ENCODE assay signal across 7 cellular contexts in the genomic region with DNA sequence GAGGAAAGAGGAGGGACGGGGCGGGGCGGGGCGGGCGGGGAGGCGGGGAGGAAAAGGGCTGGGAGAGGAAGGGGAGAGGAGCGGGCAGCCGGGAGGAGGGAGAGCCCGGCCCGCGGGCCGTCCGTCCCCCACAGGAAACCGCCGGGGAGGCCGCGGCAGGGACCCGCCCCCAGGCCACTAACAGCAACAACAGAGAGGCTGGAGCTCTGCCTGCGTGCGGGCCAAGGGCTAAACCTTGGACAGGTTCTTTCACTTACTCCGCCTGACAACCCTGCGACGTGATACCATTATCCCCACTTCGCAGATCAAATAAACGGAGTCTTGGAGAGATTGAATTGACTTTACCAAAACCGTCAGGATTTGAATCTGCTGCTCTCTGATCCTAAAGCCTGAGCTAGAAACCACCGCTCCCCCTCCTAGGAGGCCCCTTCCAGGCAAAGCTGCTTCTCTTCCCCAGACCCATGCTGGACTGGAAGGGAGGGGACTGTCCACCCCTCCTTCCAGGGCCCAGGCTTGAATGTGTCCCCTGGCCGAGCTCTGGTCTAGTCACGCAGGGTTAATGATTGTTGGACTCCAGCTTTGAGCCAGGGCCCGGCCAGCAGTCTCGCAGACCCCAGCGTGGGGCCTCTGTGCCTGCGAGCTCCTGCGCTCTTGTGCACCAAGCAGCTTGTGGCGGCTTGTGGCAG. TPM values are rescaled to one million over a fixed set of nuclear protein-coding genes. Genes with fewer than 3 reads are reported as not detected.
DNase-seq lines count a peak whose midpoint lies in the region; ATAC-seq, FAIRE-seq and TF ChIP-seq lines count a peak whose summit lies in the region.

A gene with protein sequence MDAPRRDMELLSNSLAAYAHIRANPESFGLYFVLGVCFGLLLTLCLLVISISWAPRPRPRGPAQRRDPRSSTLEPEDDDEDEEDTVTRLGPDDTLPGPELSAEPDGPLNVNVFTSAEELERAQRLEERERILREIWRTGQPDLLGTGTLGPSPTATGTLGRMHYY (minus strand): TSS at position 10 of the 686 bp plus-strand sequence. CDS start 608 bp downstream, outside the sequence.

- TF ChIP-seq CTCF in GM06990 (IDR thresholded peaks at IDR 0.05; ENCODE audit: insufficient read depth, low read length, poor library complexity, severe bottlenecking) (no peak), HL-60 (IDR thresholded peaks at IDR 0.05; ENCODE audit: insufficient read depth, low read length) (no peak), kidney (IDR thresholded peaks at IDR 0.05; ENCODE audit: borderline replicate concordance, extremely low read depth, insufficient read depth) (no peak)

- H3K36me3 Mint-ChIP-seq in T-helper 17 cell (ENCODE audit: low read depth): no peaks in the 10 kb centered on the region

- H3K27ac Mint-ChIP-seq in T-helper 17 cell: no peak within 1 kb of the TSS

- H3K27me3 ChIP-seq in GM06990 (replicated peaks; ENCODE audit: control insufficient read depth, insufficient read depth, low read length): no peaks in the 10 kb centered on the region
- H3K27me3 ChIP-seq in HL-60 (ENCODE audit: insufficient read depth, poor library complexity, severe bottlenecking): peaks cover 9% of the 10 kb centered on the region

- DNase-seq in GM06990 (ENCODE audit: extremely low read depth, insufficient read length) (peak; percentile 46), HL-60 (ENCODE audit: low read depth in 1 of 2, low spot score in 1 of 2) (peak in 1 of 2 experiments; percentile 66), T-helper 17 cell (peak in 2 of 3 donors; percentile 46 to 52), cerebellum (ENCODE audit: low spot score) (peak; percentile 25), kidney (peak; percentile 95)
- peak; percentile 42 for DNase-seq in stimulated activated CD4-positive, alpha-beta T cell treated with anti-CD3 and anti-CD28 coated beads, Interleukin-4, amount 100 ng/mL, for 1 hour

- H3K36me3 ChIP-seq in GM06990 (ENCODE audit: control insufficient read depth, insufficient read depth, low read length) (no peaks in the 10 kb centered on the region), kidney (ENCODE audit: control insufficient read depth in 1 of 2, insufficient read depth in 2 of 2, low read length in 2 of 2) (no peaks in the 10 kb centered on the region)

- H3K9me3 ChIP-seq in T-helper 17 cell (ENCODE audit: control insufficient read depth, low read length, poor library complexity, severe bottlenecking): no peaks in the 10 kb centered on the region
- no peaks in the 10 kb centered on the region for H3K9me3 ChIP-seq in kidney (ENCODE audit: control insufficient read depth in 1 of 2, low read length in 2 of 2)

- H3K27ac ChIP-seq in HL-60 (replicated peaks) (no peak within 1 kb of the TSS), kidney (ENCODE audit: low read depth in 2 of 2, low read length in 2 of 2) (peak within 1 kb of the TSS; percentile 71 to 89)

- H3K4me3 Mint-ChIP-seq in T-helper 17 cell: peak within 1 kb of the TSS; percentile 87

- peaks cover 30% of the 10 kb centered on the region for H3K4me1 Mint-ChIP-seq in T-helper 17 cell

- H3K4me1 ChIP-seq in kidney (ENCODE audit: control insufficient read depth in 1 of 2, insufficient read depth in 1 of 2, low read depth in 1 of 2, low read length in 2 of 2): peaks cover 13 to 17% of the 10 kb centered on the region in 2 donors

- no peak for FAIRE-seq in kidney (lab: Jason Lieb, UNC)

- no peaks in the 10 kb centered on the region for H3K27me3 Mint-ChIP-seq in T-helper 17 cell

- H3K9ac ChIP-seq in kidney (ENCODE audit: low read length in 2 of 2): peak within 1 kb of the TSS; percentile 54 to 79

- H3K4me3 ChIP-seq in GM06990 (replicated peaks; ENCODE audit: low read depth, low read length) (peak within 1 kb of the TSS; percentile 63), HL-60 (replicated peaks; ENCODE audit: insufficient read depth, low read length) (peak within 1 kb of the TSS; percentile 52), kidney (ENCODE audit: low read length in 2 of 2) (peak within 1 kb of the TSS; percentile 51 to 67)

- peak; percentile 48 for ATAC-seq in T-helper 17 cell
- no peak for ATAC-seq in HG03469 (IDR thresholded peaks at IDR 0.05; ENCODE audit: unreplicated experiment)

- intact Hi-C loops in kidney (cut with DNase I): no loop called here

RNA-seq across cellular contexts. Expression of the gene that starts here (rescaled TPM):
- 10 to 100 TPM in 1 of 2 donors, 1 to 10 TPM in 1; 6.2 to 10.8 TPM for total RNA-seq in T-helper 17 cell
- total RNA-seq in cerebellum: 5.1 TPM
- 31.8 TPM for total RNA-seq in kidney
- 91.8 TPM for polyA plus RNA-seq in kidney (ENCODE audit: insufficient read depth, low read depth, low replicate concordance)
